Comparison of ENCODE assay signal across 8 cellular contexts in the genomic region with DNA sequence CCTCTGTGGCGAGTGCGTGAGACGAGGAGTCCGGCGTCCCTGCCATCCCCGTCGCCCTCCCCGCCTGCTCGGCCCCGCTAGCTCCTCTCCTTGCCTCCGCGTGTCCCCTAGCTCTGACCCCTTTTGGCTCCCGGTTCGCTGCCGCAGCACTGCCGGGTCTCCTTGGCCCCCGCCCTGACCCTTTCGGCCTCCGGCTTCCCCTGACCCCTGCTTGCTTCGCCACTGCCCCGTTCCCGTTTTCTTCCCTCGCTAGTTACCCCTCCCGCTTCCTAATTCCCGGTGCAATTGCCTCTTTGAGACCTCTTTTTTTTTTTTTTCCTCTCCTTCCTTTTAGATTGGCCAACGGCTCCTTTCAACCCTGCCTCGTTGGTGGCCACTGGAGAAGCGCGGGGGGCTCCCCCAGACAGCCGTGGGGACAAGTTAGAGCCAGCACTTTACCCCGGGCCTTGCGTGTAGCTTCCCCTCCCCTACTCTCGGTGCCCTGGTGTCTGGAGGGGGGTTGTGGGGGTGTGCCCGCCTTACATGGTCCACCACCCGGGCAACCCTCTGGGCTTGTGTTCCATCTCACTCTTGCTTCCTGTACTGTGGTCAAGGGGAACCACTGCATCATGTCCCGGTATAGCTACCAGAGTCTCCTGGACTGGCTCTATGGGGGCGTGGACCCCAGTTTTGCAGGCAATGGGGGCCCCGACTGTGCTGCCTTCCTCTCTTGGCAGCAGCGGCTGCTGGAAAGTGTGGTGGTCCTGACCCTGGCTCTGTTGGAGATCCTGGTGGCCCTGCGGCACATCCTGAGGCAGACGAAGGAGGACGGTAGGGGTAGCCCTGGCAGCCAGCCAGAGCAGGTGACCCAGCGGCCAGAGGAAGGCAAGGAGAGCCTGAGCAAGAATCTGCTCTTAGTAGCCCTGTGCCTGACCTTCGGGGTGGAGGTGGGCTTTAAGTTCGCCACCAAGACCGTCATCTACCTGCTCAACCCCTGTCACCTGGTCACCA. TPM values are rescaled to one million over a fixed set of nuclear protein-coding genes. Genes with fewer than 3 reads are reported as not detected.
DNase-seq lines count a peak whose midpoint lies in the region; ATAC-seq and TF ChIP-seq lines count a peak whose summit lies in the region.

No MANE protein-coding gene starts in this region.

- peaks cover 40% of the 10 kb centered on the region for H3K79me2 ChIP-seq in PC-3 (ENCODE audit: low read length)

- H4K20me1 ChIP-seq in BLaER1 (peaks cover 51% of the 10 kb centered on the region), PC-3 (ENCODE audit: low read length) (no peaks in the 10 kb centered on the region)

- BruUV-seq in PC-3 (replicated peaks; lab: Mats Ljungman, UMichigan): TSS peak; percentile 41

- ATAC-seq in GM19455 (IDR thresholded peaks at IDR 0.05; ENCODE audit: unreplicated experiment): peak; percentile 34
- peak; percentile 3 for ATAC-seq in PC-3
- ATAC-seq in right lobe of liver: no peak
- ATAC-seq in GM18861 (IDR thresholded peaks at IDR 0.05; ENCODE audit: unreplicated experiment): no peak

- H3K9me2 ChIP-seq in PC-3 (replicated peaks; ENCODE audit: low read length): no peaks in the 10 kb centered on the region

- peak overlapping the region; percentile 74 for H3K4me3 ChIP-seq in BLaER1
- H3K4me3 ChIP-seq in PC-3 (ENCODE audit: low read length): peak overlapping the region; percentile 92
- H3K4me3 ChIP-seq in right lobe of liver: peak overlapping the region; percentile 44 to 61 (median 52)
- peak overlapping the region; percentile 73 to 79 for H3K4me3 ChIP-seq in tibial artery

- 31% methylated on average over 33 of the region's 46 CpGs for WGBS in right lobe of liver (ENCODE audit: insufficient coverage, low coverage, low lambda C conversion rate, missing lambda C conversion rate)

- H3K4me1 ChIP-seq in BLaER1 (peaks cover 21% of the 10 kb centered on the region), PC-3 (ENCODE audit: insufficient read depth, low read length) (peaks cover 31% of the 10 kb centered on the region), right lobe of liver (peaks cover 0 to 11% (median 0%) of the 10 kb centered on the region in 4 donors), tibial artery (peaks cover 0 to 46% (median 7%) of the 10 kb centered on the region in 4 donors)

- no peaks in the 10 kb centered on the region for H3F3A ChIP-seq in PC-3 (ENCODE audit: low read length, unreplicated experiment)

- intact Hi-C loops in PC-3 (cut with micrococcal nuclease): loop anchor here (1.0 to 10.0 kb wide), 5 partner anchors 23 to 411 kb away; no protein-coding TSS in a partner anchor
- intact Hi-C loops in right lobe of liver (cut with DNase I): no loop called here
- intact Hi-C loops in tibial artery (cut with DNase I; ENCODE audit: low total_unique reads): no loop called here

- H3K9ac ChIP-seq in BLaER1: peak overlapping the region; percentile 79
- H3K9ac ChIP-seq in PC-3 (ENCODE audit: low read length): peak overlapping the region; percentile 74

- no peak for DNase-seq in PC-3
- peak in 6 of 61 donors; percentile 3 to 56 (median 25) for DNase-seq in caudate nucleus (lab: John Stamatoyannopoulos, UW)
- peak; percentile 22 to 58 (median 45) for DNase-seq in right lobe of liver
- DNase-seq in tibial artery: peak in 1 of 2 donors; percentile 23
- DNase-seq in SHP77 treated with DMSO at 0.1 percent for 48 hours (lab: John Stamatoyannopoulos, UW): no peak

- no peaks in the 10 kb centered on the region for H3K36me3 ChIP-seq in BLaER1
- no peaks in the 10 kb centered on the region for H3K36me3 ChIP-seq in PC-3 (ENCODE audit: low read depth, low read length)
- H3K36me3 ChIP-seq in right lobe of liver: no peaks in the 10 kb centered on the region
- H3K36me3 ChIP-seq in tibial artery: no peaks in the 10 kb centered on the region

- CTCF ChIA-PET in PC-3 (lab: Charles Lee): interaction anchor here (1.7 kb wide), 1 partner anchor 23 kb away, joined by 5 read pairs; no protein-coding TSS in a partner anchor

- H3K4me2 ChIP-seq in BLaER1 (peak overlapping the region; percentile 74), PC-3 (ENCODE audit: low read length) (peak overlapping the region; percentile 98)

- H3K27ac ChIP-seq in BLaER1 (peak overlapping the region; percentile 76), PC-3 (ENCODE audit: low read length) (peak overlapping the region; percentile 12), caudate nucleus (ENCODE audit: low read depth, low read length) (peak overlapping the region; percentile 78), right lobe of liver (peak overlapping the region in 1 of 3 donors; percentile 67), tibial artery (peak overlapping the region; percentile 84 to 86)

- TF ChIP-seq CTCF in PC-3 (conservative IDR thresholded peaks at IDR 0.05; ENCODE audit: low read depth, low read length): no peak
- TF ChIP-seq CTCF in right lobe of liver (IDR thresholded peaks at IDR 0.05): no peak
- TF ChIP-seq CTCF in tibial artery (IDR thresholded peaks at IDR 0.05): no peak

- no peaks in the 10 kb centered on the region for H3K9me3 ChIP-seq in BLaER1
- no peaks in the 10 kb centered on the region for H3K9me3 ChIP-seq in PC-3 (ENCODE audit: low read length)
- no peaks in the 10 kb centered on the region for H3K9me3 ChIP-seq in right lobe of liver
- no peaks in the 10 kb centered on the region for H3K9me3 ChIP-seq in tibial artery

- H2AFZ ChIP-seq in PC-3 (ENCODE audit: low read length): peak overlapping the region; percentile 90

- peaks cover 71% of the 10 kb centered on the region for H3K27me3 ChIP-seq in BLaER1
- no peaks in the 10 kb centered on the region for H3K27me3 ChIP-seq in PC-3 (ENCODE audit: low read length)
- no peaks in the 10 kb centered on the region for H3K27me3 ChIP-seq in right lobe of liver
- H3K27me3 ChIP-seq in tibial artery: no peaks in the 10 kb centered on the region

- no peak for TF ChIP-seq POLR2A in right lobe of liver (IDR thresholded peaks at IDR 0.05)

- POLR2A ChIA-PET in PC-3 (lab: Charles Lee; ENCODE audit: unreplicated experiment): no interaction called here

RNA-seq across cellular contexts. Expression of gene TMEM164, which starts 0.5 kb away (rescaled TPM):
- total RNA-seq in PC-3 (2014; rRNA removed): 23.7 and 26.6 TPM in 2 replicates
- total RNA-seq in right lobe of liver: 1 to 10 TPM; 1.3 to 7.9 (median 2.8) TPM

Comparison
In these comparisons a context has a peak if more than half of its experiments do, and no peak if none do; other contexts are left out.
1. ATAC-seq: peak in GM19455 (single experiment) and PC-3 (single experiment); none in right lobe of liver (0 of 4) and GM18861 (single experiment).
2. DNase-seq: peak in right lobe of liver (3 of 3); none in PC-3 (single experiment) and SHP77 treated with DMSO at 0.1 percent for 48 hours (single experiment).
3. Peak in every context shown above with its lines, with median percentiles within 50 percentile points of each other: H3K4me3 ChIP-seq.